In the genomic region with DNA sequence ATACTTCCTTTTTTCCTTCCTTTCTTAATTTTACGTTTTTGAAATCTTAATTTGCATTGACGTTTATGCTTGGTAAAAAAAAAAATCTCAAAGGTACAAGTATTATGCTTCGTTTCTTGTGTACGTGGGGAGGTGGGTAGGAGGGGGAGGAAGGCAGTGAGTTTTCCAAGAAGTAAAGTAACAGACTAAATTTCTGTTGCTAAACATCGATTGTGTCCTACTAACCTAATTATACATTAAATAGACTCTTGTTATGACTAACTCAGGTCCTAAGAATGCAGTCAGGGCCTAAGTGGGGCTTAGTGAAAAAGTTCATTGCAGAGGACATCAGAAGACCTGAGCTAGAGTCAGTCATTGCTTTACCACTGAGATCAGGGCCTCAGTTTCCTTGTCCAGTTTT, we compare ENCODE assay signal across 9 cellular contexts. TPM values are rescaled to one million over a fixed set of nuclear protein-coding genes. Genes with fewer than 3 reads are reported as not detected.
DNase-seq lines count a peak whose midpoint lies in the region; ATAC-seq and TF ChIP-seq lines count a peak whose summit lies in the region.
"Had no signal": no experiment of that assay in that cellular context is flagged by ENCODE, and none has a peak within 500 bp of the region (broad histone marks: within the 10 kb centered on the region; RNA-seq: fewer than 3 reads in every experiment).

No MANE protein-coding gene starts in this region.

- no peaks in the 10 kb centered on the region for H3K9me3 ChIP-seq in breast epithelium

- no peaks in the 10 kb centered on the region for H3K27me3 Mint-ChIP-seq in activated naive CD4-positive, alpha-beta T cell treated with anti-CD3 and anti-CD28 coated beads, Interleukin-2, amount 50 U/mL, for 24 hours
- no peaks in the 10 kb centered on the region for H3K27me3 Mint-ChIP-seq in activated naive CD8-positive, alpha-beta T cell treated with anti-CD3 and anti-CD28 coated beads for 36 hours

- peaks cover 87% of the 10 kb centered on the region for H3K4me1 Mint-ChIP-seq in activated naive CD4-positive, alpha-beta T cell treated with anti-CD3 and anti-CD28 coated beads, Interleukin-2, amount 50 U/mL, for 24 hours
- H3K4me1 Mint-ChIP-seq in activated naive CD8-positive, alpha-beta T cell treated with anti-CD3 and anti-CD28 coated beads for 36 hours: peaks cover 85% of the 10 kb centered on the region

- peaks cover 1 to 13% of the 10 kb centered on the region in 2 donors for H3K4me1 ChIP-seq in breast epithelium

- H3K27ac Mint-ChIP-seq in activated naive CD4-positive, alpha-beta T cell treated with anti-CD3 and anti-CD28 coated beads, Interleukin-2, amount 50 U/mL, for 24 hours: peak overlapping the region; percentile 91
- H3K27ac Mint-ChIP-seq in activated naive CD8-positive, alpha-beta T cell treated with anti-CD3 and anti-CD28 coated beads for 36 hours: peak overlapping the region; percentile 79

- DNase-seq in activated naive CD4-positive, alpha-beta T cell (lab: John Stamatoyannopoulos, UW): no peak
- no peak for DNase-seq in activated naive CD8-positive, alpha-beta T cell treated with anti-CD3 and anti-CD28 coated beads for 36 hours
- DNase-seq in NCI-H1930 (lab: John Stamatoyannopoulos, UW) (no peak), ACHN (no peak), NCI-H774 (lab: John Stamatoyannopoulos, UW) (no peak), breast epithelium (ENCODE audit: low spot score in 2 of 2) (no peak)
- DNase-seq: NCI-H2029 had no signal

- in situ Hi-C loops in ACHN (cut with HindIII; ENCODE audit: low pct_ligation_motif_present, low pct_unique_long_range_greater_than_20kb, low sequenced_read_pairs): no loop called here

- TF ChIP-seq CTCF in breast epithelium (IDR thresholded peaks at IDR 0.05): no peak

- peak; percentile 44 for ATAC-seq in HG03135 (IDR thresholded peaks at IDR 0.05; ENCODE audit: unreplicated experiment)

- no peak overlapping the region for H3K4me3 ChIP-seq in breast epithelium

- no peak overlapping the region for H3K27ac ChIP-seq in breast epithelium

- no peak for TF ChIP-seq POLR2A in breast epithelium (IDR thresholded peaks at IDR 0.05)

- no peaks in the 10 kb centered on the region for H3K36me3 Mint-ChIP-seq in activated naive CD4-positive, alpha-beta T cell treated with anti-CD3 and anti-CD28 coated beads, Interleukin-2, amount 50 U/mL, for 24 hours
- peaks cover 13% of the 10 kb centered on the region for H3K36me3 Mint-ChIP-seq in activated naive CD8-positive, alpha-beta T cell treated with anti-CD3 and anti-CD28 coated beads for 36 hours

- intact Hi-C loops in breast epithelium (cut with DNase I; ENCODE audit: low total_unique reads): no loop called here

- peak overlapping the region; percentile 80 for H3K4me3 Mint-ChIP-seq in activated naive CD4-positive, alpha-beta T cell treated with anti-CD3 and anti-CD28 coated beads, Interleukin-2, amount 50 U/mL, for 24 hours
- H3K4me3 Mint-ChIP-seq in activated naive CD8-positive, alpha-beta T cell treated with anti-CD3 and anti-CD28 coated beads for 36 hours: peak overlapping the region; percentile 53

- no peaks in the 10 kb centered on the region for H3K27me3 ChIP-seq in breast epithelium

- H3K36me3 ChIP-seq in breast epithelium: no peaks in the 10 kb centered on the region

- H3K9me3 Mint-ChIP-seq in activated naive CD4-positive, alpha-beta T cell treated with anti-CD3 and anti-CD28 coated beads, Interleukin-2, amount 50 U/mL, for 24 hours: peaks cover 7% of the 10 kb centered on the region
- peaks cover 10% of the 10 kb centered on the region for H3K9me3 Mint-ChIP-seq in activated naive CD8-positive, alpha-beta T cell treated with anti-CD3 and anti-CD28 coated beads for 36 hours

RNA-seq across cellular contexts. Expression of gene NEK7, which starts 17.5 kb away (rescaled TPM):
- 10 to 100 TPM; 56.1 to 57.4 TPM for total RNA-seq in activated naive CD8-positive, alpha-beta T cell treated with anti-CD3 and anti-CD28 coated beads for 36 hours
- total RNA-seq in breast epithelium: 100 to 1,000 TPM in 2 of 3 donors, 10 to 100 TPM in 1; 82.3 to 187 (median 105) TPM
